In the genomic region with DNA sequence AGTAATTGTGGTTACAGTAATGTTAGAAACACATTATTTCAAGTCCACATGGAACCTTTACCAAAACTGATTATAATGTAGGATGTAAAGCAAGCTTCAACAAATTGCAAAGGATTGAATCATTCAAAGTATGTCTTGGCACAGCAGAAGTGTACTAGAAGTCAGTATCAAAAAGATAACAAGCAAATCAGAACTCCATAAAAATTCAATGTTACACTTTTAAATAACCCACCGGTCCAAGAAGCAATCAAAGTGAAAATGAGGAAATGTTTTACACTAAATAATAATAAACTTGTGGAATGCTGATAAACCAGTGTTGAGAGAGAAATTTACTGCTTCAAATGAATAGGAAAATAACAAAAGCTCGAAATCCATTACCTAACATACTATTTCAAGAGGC, we compare ENCODE assay signal across 34 cellular contexts. TPM values are rescaled to one million over a fixed set of nuclear protein-coding genes. Genes with fewer than 3 reads are reported as not detected.
DNase-seq lines count a peak whose midpoint lies in the region; ATAC-seq and TF ChIP-seq lines count a peak whose summit lies in the region.
"Had no signal": no experiment of that assay in that cellular context is flagged by ENCODE, and none has a peak within 500 bp of the region (broad histone marks: within the 10 kb centered on the region; RNA-seq: fewer than 3 reads in every experiment).

No MANE protein-coding gene starts in this region.

- no peaks in the 10 kb centered on the region for H3K27me3 Mint-ChIP-seq in natural killer cell treated with Interleukin-12 subunit alpha and Interleukin-12 subunit beta and Interleukin-15 and Interleukin-18, amount 100 ng/mL, for 72 hours
- H3K27me3 Mint-ChIP-seq in natural killer cell (ENCODE audit: low read depth in 2 of 2) = no peaks in the 10 kb centered on the region
- H3K27me3 Mint-ChIP-seq: activated naive CD8-positive, alpha-beta T cell treated with anti-CD3 and anti-CD28 coated beads, Interleukin-2, amount 50 U/mL, for 24 hours; activated T-cell treated with anti-CD3 and anti-CD28 coated beads, Interleukin-2, amount 50 U/mL, for 24 hours had no signal

- no peaks in the 10 kb centered on the region for H3K9me3 Mint-ChIP-seq in natural killer cell treated with Interleukin-12 subunit alpha and Interleukin-12 subunit beta and Interleukin-15 and Interleukin-18, amount 100 ng/mL, for 72 hours
- no peaks in the 10 kb centered on the region for H3K9me3 Mint-ChIP-seq in natural killer cell
- H3K9me3 Mint-ChIP-seq: activated naive CD8-positive, alpha-beta T cell treated with anti-CD3 and anti-CD28 coated beads, Interleukin-2, amount 50 U/mL, for 24 hours; activated T-cell treated with anti-CD3 and anti-CD28 coated beads, Interleukin-2, amount 50 U/mL, for 24 hours; nephron had no signal

- no peak overlapping the region for H3K4me3 ChIP-seq in cardiac fibroblast (replicated peaks in 1 of 2; ENCODE audit: low read depth in 2 of 2, low read length in 2 of 2)
- H3K4me3 ChIP-seq in fibroblast of the aortic adventitia (ENCODE audit: low read depth, low read length) = no peak overlapping the region
- no peak overlapping the region for H3K4me3 ChIP-seq in H7 (ENCODE audit: insufficient read depth, low read depth, low read length)
- H3K4me3 ChIP-seq in stomach = no peak overlapping the region
- H3K4me3 ChIP-seq: gastrocnemius medialis, hepatocyte, mucosa of descending colon, PC-9, smooth muscle cell, upper lobe of right lung had no signal

- no peaks in the 10 kb centered on the region for H3K9me3 ChIP-seq in stomach
- H3K9me3 ChIP-seq: gastrocnemius medialis, mucosa of descending colon, SK-N-SH, upper lobe of right lung had no signal

- no peaks in the 10 kb centered on the region for H3K36me3 ChIP-seq in H7 (replicated peaks; ENCODE audit: control insufficient read depth, insufficient read depth, low read length)
- H3K36me3 ChIP-seq in stomach = peaks cover 5 to 41% (median 25%) of the 10 kb centered on the region in 4 donors
- H3K36me3 ChIP-seq: brain microvascular endothelial cell had no signal

- intact Hi-C loops in natural killer cell (cut with micrococcal nuclease) (no loop called here), stomach (cut with DNase I; ENCODE audit: low total_unique reads) (no loop called here)

- H3K27me3 ChIP-seq in H7 (ENCODE audit: control insufficient read depth, insufficient read depth, low read length) (no peaks in the 10 kb centered on the region), stomach (no peaks in the 10 kb centered on the region)
- H3K27me3 ChIP-seq: brain microvascular endothelial cell, gastrocnemius medialis, hepatocyte, upper lobe of right lung had no signal

- no peak for TF ChIP-seq EP300 in stomach (IDR thresholded peaks at IDR 0.05)

- TF ChIP-seq POLR2A in stomach (IDR thresholded peaks at IDR 0.05) = no peak

- no peak overlapping the region for H3K27ac ChIP-seq in stomach
- H3K27ac ChIP-seq: 22Rv1, brain microvascular endothelial cell, gastrocnemius medialis, hepatocyte, PC-9, upper lobe of right lung had no signal

- DNase-seq in natural killer cell treated with Interleukin-12 subunit alpha and Interleukin-12 subunit beta and Interleukin-15 and Interleukin-18, amount 100 ng/mL, for 72 hours (ENCODE audit: low spot score) = no peak
- DNase-seq in natural killer cell = no peak
- DNase-seq in cardiac fibroblast (ENCODE audit: low read depth in 2 of 2) = peak; percentile 23 to 42
- peak; percentile 76 for DNase-seq in fibroblast of the aortic adventitia (ENCODE audit: low read depth)
- no peak for DNase-seq in H7
- no peak for DNase-seq in stomach
- DNase-seq in activated CD8-positive, alpha-beta memory T cell treated with anti-CD3 and anti-CD28 coated beads, Interleukin-2, amount 50 U/mL, for 4 hours = no peak
- DNase-seq: activated CD4-positive, alpha-beta T cell treated with anti-CD3 and anti-CD28 coated beads, Interleukin-2, amount 50 U/mL, for 1 hour; activated CD4-positive, CD25-positive, alpha-beta regulatory T cell; activated gamma-delta T cell; activated naive CD8-positive, alpha-beta T cell treated with anti-CD3 and anti-CD28 coated beads, Interleukin-2, amount 50 U/mL, for 24 hours; activated T-cell treated with anti-CD3 and anti-CD28 coated beads, Interleukin-2, amount 50 U/mL, for 24 hours; brain microvascular endothelial cell; DND-41; effector memory CD4-positive, alpha-beta T cell; gastrocnemius medialis; left colon; MM.1S; mucosa of descending colon; NCI-H1105 treated with DMSO at 0.1 percent for 48 hours; NCI-H2029; NCI-H526 treated with DMSO at 0.1 percent for 48 hours; PC-9; SK-N-SH; stimulated activated CD4-positive, alpha-beta T cell treated with anti-CD3 and anti-CD28 coated beads, Interleukin-1b, Interleukin-23, amount 100 ng/mL, for 48 hours; stimulated activated naive CD4-positive, alpha-beta T cell treated with Interleukin-2 at 50 U/mL for 16 hours; upper lobe of right lung had no signal

- WGBS in stomach, 5 donors = 52 to 82% (median 73%) methylated on average over 2 of the region's 2 CpGs

- peaks cover 27% of the 10 kb centered on the region for H3K36me3 Mint-ChIP-seq in natural killer cell treated with Interleukin-12 subunit alpha and Interleukin-12 subunit beta and Interleukin-15 and Interleukin-18, amount 100 ng/mL, for 72 hours
- H3K36me3 Mint-ChIP-seq in natural killer cell = peaks cover 12% of the 10 kb centered on the region

- peak overlapping the region; percentile 37 to 49 for H3K27ac Mint-ChIP-seq in natural killer cell treated with Interleukin-12 subunit alpha and Interleukin-12 subunit beta and Interleukin-15 and Interleukin-18, amount 100 ng/mL, for 72 hours
- no peak overlapping the region for H3K27ac Mint-ChIP-seq in natural killer cell
- H3K27ac Mint-ChIP-seq: activated naive CD8-positive, alpha-beta T cell treated with anti-CD3 and anti-CD28 coated beads, Interleukin-2, amount 50 U/mL, for 24 hours; activated T-cell treated with anti-CD3 and anti-CD28 coated beads, Interleukin-2, amount 50 U/mL, for 24 hours; nephron had no signal

- H3K4me1 ChIP-seq in stomach = peaks cover 0 to 10% (median 4%) of the 10 kb centered on the region in 4 donors

- no peak for ATAC-seq in natural killer cell treated with Interleukin-12 subunit alpha and Interleukin-12 subunit beta and Interleukin-15 and Interleukin-18, amount 100 ng/mL, for 72 hours
- ATAC-seq in natural killer cell = no peak
- no peak for ATAC-seq in GM21723 (IDR thresholded peaks at IDR 0.05; ENCODE audit: unreplicated experiment)
- ATAC-seq: activated naive CD8-positive, alpha-beta T cell treated with anti-CD3 and anti-CD28 coated beads, Interleukin-2, amount 50 U/mL, for 24 hours; esophagus mucosa; gastrocnemius medialis; left colon; mucosa of descending colon; Right ventricle myocardium inferior; upper lobe of right lung had no signal

- no peak for TF ChIP-seq CTCF in natural killer cell (IDR thresholded peaks at IDR 0.05)
- no peak for TF ChIP-seq CTCF in cardiac fibroblast (IDR thresholded peaks at IDR 0.05; ENCODE audit: low read depth, low read length)
- no peak for TF ChIP-seq CTCF in fibroblast of the aortic adventitia (IDR thresholded peaks at IDR 0.05; ENCODE audit: insufficient read depth, low read length)
- no peak for TF ChIP-seq CTCF in stomach (IDR thresholded peaks at IDR 0.05)

- peaks cover 13 to 23% of the 10 kb centered on the region in 2 donors for H3K4me1 Mint-ChIP-seq in natural killer cell treated with Interleukin-12 subunit alpha and Interleukin-12 subunit beta and Interleukin-15 and Interleukin-18, amount 100 ng/mL, for 72 hours (ENCODE audit: low read depth in 2 of 2)
- H3K4me1 Mint-ChIP-seq in natural killer cell = peaks cover 7 to 11% of the 10 kb centered on the region in 2 donors

- H3K4me3 Mint-ChIP-seq in natural killer cell treated with Interleukin-12 subunit alpha and Interleukin-12 subunit beta and Interleukin-15 and Interleukin-18, amount 100 ng/mL, for 72 hours = no peak overlapping the region
- H3K4me3 Mint-ChIP-seq in natural killer cell = no peak overlapping the region
- H3K4me3 Mint-ChIP-seq: activated naive CD8-positive, alpha-beta T cell treated with anti-CD3 and anti-CD28 coated beads, Interleukin-2, amount 50 U/mL, for 24 hours; activated T-cell treated with anti-CD3 and anti-CD28 coated beads, Interleukin-2, amount 50 U/mL, for 24 hours; nephron had no signal

RNA-seq across cellular contexts. Expression of a gene that starts 47.7 kb away (rescaled TPM):
- total RNA-seq in natural killer cell treated with Interleukin-12 subunit alpha and Interleukin-12 subunit beta and Interleukin-15 and Interleukin-18, amount 100 ng/mL, for 72 hours = 10 to 100 TPM; 19.5 to 35.7 TPM
- total RNA-seq in natural killer cell (10 to 100 TPM; 31.7 to 40.1 (median 34.3) TPM), fibroblast of the aortic adventitia (ENCODE audit: low replicate concordance) (17.8 and 22.4 TPM in 2 replicates), stomach (10 to 100 TPM in 4 of 5 donors, 1 to 10 TPM in 1; 9.9 to 78.6 (median 21.7) TPM)
- 22.1 and 22.5 TPM in 2 replicates for total RNA-seq in H7 (2014; rRNA removed; shearing (Covaris generic))
- polyA plus RNA-seq in stomach = 1 to 10 TPM; 3.3 to 6.4 (median 3.9) TPM

Comparison
In these comparisons a context has a peak if more than half of its experiments do, and no peak if none do; other contexts are left out.
1. H3K27ac Mint-ChIP-seq: peak in natural killer cell treated with Interleukin-12 subunit alpha and Interleukin-12 subunit beta and Interleukin-15 and Interleukin-18, amount 100 ng/mL, for 72 hours (2 of 2); none in natural killer cell (0 of 2).
2. DNase-seq: peak in cardiac fibroblast (2 of 2) and fibroblast of the aortic adventitia (single experiment); none in natural killer cell treated with Interleukin-12 subunit alpha and Interleukin-12 subunit beta and Interleukin-15 and Interleukin-18, amount 100 ng/mL, for 72 hours (single experiment), natural killer cell (single experiment), H7 (single experiment), stomach (single experiment) and activated CD8-positive, alpha-beta memory T cell treated with anti-CD3 and anti-CD28 coated beads, Interleukin-2, amount 50 U/mL, for 4 hours (single experiment).